In the genomic region with DNA sequence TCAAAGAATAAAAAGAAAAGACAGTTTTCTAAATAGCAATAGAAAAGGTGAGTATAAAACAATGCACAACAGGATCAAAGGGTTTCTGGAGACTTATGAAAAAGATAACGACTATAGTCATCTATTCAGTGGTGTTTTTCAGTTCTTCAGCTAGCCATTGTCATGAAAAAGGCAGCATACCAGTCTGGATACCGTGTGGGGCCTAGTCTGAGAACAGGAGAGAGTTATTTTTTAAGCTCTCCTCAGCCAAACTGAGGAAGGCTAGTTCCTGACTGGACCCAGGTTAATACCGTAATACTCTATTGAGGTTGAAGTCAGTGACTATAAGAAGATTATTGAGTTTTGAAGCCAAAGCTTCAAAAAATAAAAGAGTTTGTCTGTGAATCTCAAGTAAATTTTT, we compare ENCODE assay signal across 24 cellular contexts. TPM values are rescaled to one million over a fixed set of nuclear protein-coding genes. Genes with fewer than 3 reads are reported as not detected.
"Had no signal": no experiment of that assay in that cellular context is flagged by ENCODE, and none has a peak within 500 bp of the region (broad histone marks: within the 10 kb centered on the region; RNA-seq: fewer than 3 reads in every experiment).

No MANE protein-coding gene starts in this region.

- H3K27ac ChIP-seq: brain microvascular endothelial cell, foreskin keratinocyte, spleen, thyroid gland, upper lobe of right lung had no signal

- H3K36me3 ChIP-seq: brain microvascular endothelial cell, thyroid gland, upper lobe of right lung had no signal

- H3K4me1 ChIP-seq: foreskin keratinocyte, spleen, thyroid gland, upper lobe of right lung had no signal

- H3K9me3 ChIP-seq: spleen, thyroid gland, upper lobe of right lung had no signal

- H3K4me3 ChIP-seq: spleen, thyroid gland, upper lobe of right lung had no signal

- ATAC-seq: foreskin keratinocyte, left lobe of liver, natural killer cell, upper lobe of right lung had no signal

- DNase-seq: activated CD4-positive, alpha-beta memory T cell treated with anti-CD3 and anti-CD28 coated beads, Interleukin-2, amount 10 ng/mL, durations not matched to agents 7 days and 5 days; activated CD4-positive, alpha-beta T cell treated with anti-CD3 and anti-CD28 coated beads for 48 hours; activated CD4-positive, CD25-positive, alpha-beta regulatory T cell; activated naive CD4-positive, alpha-beta T cell treated with Interleukin-2 at 50 U/mL for 16 hours; activated T-cell treated with anti-CD3 and anti-CD28 coated beads, Interleukin-2, amount 50 U/mL, for 1 hour; aorta; brain microvascular endothelial cell; central memory CD4-positive, alpha-beta T cell; dermis blood vessel endothelial cell; effector CD8-positive, alpha-beta T cell; erythroblast; foreskin keratinocyte; immature natural killer cell; midbrain; natural killer cell; spleen; stimulated activated CD4-positive, alpha-beta T cell treated with anti-CD3 and anti-CD28 coated beads, Interleukin-4, amount 100 ng/mL, for 24 hours; substantia nigra; thyroid gland; upper lobe of right lung had no signal

- H3K27me3 ChIP-seq: brain microvascular endothelial cell, foreskin keratinocyte, spleen, thyroid gland, upper lobe of right lung had no signal

RNA-seq across cellular contexts. Expression of a gene that starts 49.5 kb away (rescaled TPM):
- total RNA-seq: activated CD4-positive, alpha-beta memory T cell treated with anti-CD3 and anti-CD28 coated beads, Interleukin-2, amount 10 ng/mL, durations not matched to agents 7 days and 5 days; activated T-helper 2 cell treated with anti-CD3 and anti-CD28 coated beads, Interferon-gamma antibody, Interleukin-2, Interleukin-4, amounts not matched to agents 10 μg/mL and 5 μg/mL and 100 μg/mL, durations not matched to agents 14 hours and 24 hours and 36 hours; dermis blood vessel endothelial cell; foreskin keratinocyte; kidney epithelial cell; lung microvascular endothelial cell; natural killer cell had no signal
- polyA plus RNA-seq: foreskin keratinocyte had no signal
